ENCODE assay signal across 8 cellular contexts in genomic region chr17:48610282-48611211, GRCh38. TPM values are rescaled to one million over a fixed set of nuclear protein-coding genes. Genes with fewer than 3 reads are reported as not detected.
DNase-seq lines count a peak whose midpoint lies in the region; ATAC-seq and TF ChIP-seq lines count a peak whose summit lies in the region.

TSS of gene HOXB7 (minus strand) at chr17:48611017. CDS start at chr17:48610918, 99 bp downstream.

- peak within 1 kb of the TSS; percentile 50 for H3K9ac ChIP-seq in NT2/D1 (ENCODE audit: insufficient read length, low read depth)

- ATAC-seq in GM19438 (IDR thresholded peaks at IDR 0.05; ENCODE audit: low read depth, unreplicated experiment) (peak; percentile 43), GM18867 (IDR thresholded peaks at IDR 0.05; ENCODE audit: unreplicated experiment) (no peak), GM21515 (IDR thresholded peaks at IDR 0.05; ENCODE audit: unreplicated experiment) (no peak)

- no peaks in the 10 kb centered on the region for H3K36me3 ChIP-seq in NT2/D1 (ENCODE audit: insufficient read depth, insufficient read length, low read length)
- H3K36me3 ChIP-seq in left ventricle myocardium inferior: no peaks in the 10 kb centered on the region

- H3K27me3 ChIP-seq in NT2/D1 (ENCODE audit: insufficient read depth, insufficient read length) (peaks cover 98% of the 10 kb centered on the region), left ventricle myocardium inferior (ENCODE audit: low read depth) (peaks cover 100% of the 10 kb centered on the region)

- H3K9me3 ChIP-seq in NT2/D1 (ENCODE audit: insufficient read depth, low read length) (no peaks in the 10 kb centered on the region), left ventricle myocardium inferior (replicated peaks) (no peaks in the 10 kb centered on the region)

- peak; percentile 18 for DNase-seq in Ammon's horn (ENCODE audit: low spot score)
- DNase-seq in NT2/D1 (ENCODE audit: low read depth, low spot score): no peak
- DNase-seq in activated effector memory CD4-positive, alpha-beta T cell treated with Interleukin-2 at 50 U/mL for 16 hours: peak; percentile 41
- DNase-seq in left ventricle myocardium inferior: peak; percentile 52
- DNase-seq in retina: peak; percentile 77

- H3K4me1 ChIP-seq in NT2/D1 (ENCODE audit: insufficient read depth, insufficient read length): peaks cover 5% of the 10 kb centered on the region
- H3K4me1 ChIP-seq in left ventricle myocardium inferior: peaks cover 50% of the 10 kb centered on the region

- intact Hi-C loops in left ventricle myocardium inferior (cut with micrococcal nuclease): loop anchor here (10.0 kb wide), 1 partner anchor 276 kb away; no protein-coding TSS in a partner anchor

- peak within 1 kb of the TSS; percentile 62 for H3K27ac ChIP-seq in left ventricle myocardium inferior (replicated peaks)

- no peak for TF ChIP-seq CTCF in left ventricle myocardium inferior (IDR thresholded peaks at IDR 0.05; ENCODE audit: borderline replicate concordance)

- H3K4me3 ChIP-seq in NT2/D1 (ENCODE audit: insufficient read length, low read depth) (peak within 1 kb of the TSS; percentile 46), left ventricle myocardium inferior (peak within 1 kb of the TSS; percentile 63)

RNA-seq across cellular contexts. Expression of gene HOXB7, which starts in this region (rescaled TPM):
- total RNA-seq in left ventricle myocardium inferior: 0.16 TPM

Comparison
In these comparisons a context has a peak if more than half of its experiments do, and no peak if none do; other contexts are left out.
1. Peak in DNase-seq, H3K4me3 ChIP-seq and H3K27ac ChIP-seq in left ventricle myocardium inferior; RNA of the gene not detected or under 1 TPM.